ENCODE assay signal across 1 cellular context in genomic region chr11:94648789-94649188, GRCh38.
TF ChIP-seq lines count a peak whose summit lies in the region.

No MANE protein-coding gene starts in this region.

TF ChIP-seq in GM23338, 12 proteins besides CTCF, POLR2A, EP300 and RAD21 (continued from another document):
- TF ChIP-seq, protein P1, sequence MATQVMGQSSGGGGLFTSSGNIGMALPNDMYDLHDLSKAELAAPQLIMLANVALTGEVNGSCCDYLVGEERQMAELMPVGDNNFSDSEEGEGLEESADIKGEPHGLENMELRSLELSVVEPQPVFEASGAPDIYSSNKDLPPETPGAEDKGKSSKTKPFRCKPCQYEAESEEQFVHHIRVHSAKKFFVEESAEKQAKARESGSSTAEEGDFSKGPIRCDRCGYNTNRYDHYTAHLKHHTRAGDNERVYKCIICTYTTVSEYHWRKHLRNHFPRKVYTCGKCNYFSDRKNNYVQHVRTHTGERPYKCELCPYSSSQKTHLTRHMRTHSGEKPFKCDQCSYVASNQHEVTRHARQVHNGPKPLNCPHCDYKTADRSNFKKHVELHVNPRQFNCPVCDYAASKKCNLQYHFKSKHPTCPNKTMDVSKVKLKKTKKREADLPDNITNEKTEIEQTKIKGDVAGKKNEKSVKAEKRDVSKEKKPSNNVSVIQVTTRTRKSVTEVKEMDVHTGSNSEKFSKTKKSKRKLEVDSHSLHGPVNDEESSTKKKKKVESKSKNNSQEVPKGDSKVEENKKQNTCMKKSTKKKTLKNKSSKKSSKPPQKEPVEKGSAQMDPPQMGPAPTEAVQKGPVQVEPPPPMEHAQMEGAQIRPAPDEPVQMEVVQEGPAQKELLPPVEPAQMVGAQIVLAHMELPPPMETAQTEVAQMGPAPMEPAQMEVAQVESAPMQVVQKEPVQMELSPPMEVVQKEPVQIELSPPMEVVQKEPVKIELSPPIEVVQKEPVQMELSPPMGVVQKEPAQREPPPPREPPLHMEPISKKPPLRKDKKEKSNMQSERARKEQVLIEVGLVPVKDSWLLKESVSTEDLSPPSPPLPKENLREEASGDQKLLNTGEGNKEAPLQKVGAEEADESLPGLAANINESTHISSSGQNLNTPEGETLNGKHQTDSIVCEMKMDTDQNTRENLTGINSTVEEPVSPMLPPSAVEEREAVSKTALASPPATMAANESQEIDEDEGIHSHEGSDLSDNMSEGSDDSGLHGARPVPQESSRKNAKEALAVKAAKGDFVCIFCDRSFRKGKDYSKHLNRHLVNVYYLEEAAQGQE (IDR thresholded peaks at IDR 0.05; ENCODE audit: unreplicated experiment), result no peak
- TF ChIP-seq EZH2 (IDR thresholded peaks at IDR 0.05; ENCODE audit: low read depth, unreplicated experiment) (no peak), POLR2AphosphoS5 (IDR thresholded peaks at IDR 0.05; ENCODE audit: low read depth) (no peak; the same call in 1 of the 2 replicates), ZNF331 (CRISPR knock-in tag; IDR thresholded peaks at IDR 0.05; ENCODE audit: low read depth) (no peak), EZH2phosphoT487 (IDR thresholded peaks at IDR 0.05; ENCODE audit: unreplicated experiment) (no peak), JUNB (IDR thresholded peaks at IDR 0.05; ENCODE audit: unreplicated experiment) (no peak)
